ENCODE assay signal across 36 cellular contexts in the genomic region with DNA sequence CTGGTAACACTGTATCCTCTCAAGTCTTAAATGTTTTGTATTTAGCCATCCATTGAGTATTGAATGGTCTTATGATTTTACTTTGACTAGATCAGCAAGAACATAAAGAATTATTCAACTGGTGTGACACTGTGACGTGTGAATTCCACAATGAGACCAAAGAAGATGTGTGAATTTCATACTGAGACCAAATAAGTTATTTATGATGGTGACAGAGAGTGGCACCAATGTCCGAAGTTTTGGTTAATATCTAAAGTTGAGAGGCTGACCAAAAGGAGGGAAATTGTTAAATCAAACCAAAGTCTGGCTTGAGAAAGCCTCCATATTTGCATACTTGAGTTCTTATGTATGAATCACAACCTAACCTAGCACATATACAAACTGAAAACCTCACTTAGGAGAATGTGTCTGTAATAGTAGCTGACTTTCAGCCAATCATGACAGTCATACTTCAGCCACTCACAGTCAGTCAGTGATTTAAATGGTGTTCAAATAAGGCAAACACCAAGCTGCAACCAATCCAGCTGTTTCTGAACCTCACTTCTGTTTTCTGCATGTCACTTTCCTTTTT. TPM values are rescaled to one million over a fixed set of nuclear protein-coding genes. Genes with fewer than 3 reads are reported as not detected.
DNase-seq lines count a peak whose midpoint lies in the region; ATAC-seq and TF ChIP-seq lines count a peak whose summit lies in the region.
"Had no signal": no experiment of that assay in that cellular context is flagged by ENCODE, and none has a peak within 500 bp of the region (broad histone marks: within the 10 kb centered on the region; RNA-seq: fewer than 3 reads in every experiment).

No MANE protein-coding gene starts in this region.

- no peaks in the 10 kb centered on the region; the same call in 1 of the 2 replicates for H3K36me3 Mint-ChIP-seq in HFFc6 (ENCODE audit: low read depth)
- H3K36me3 Mint-ChIP-seq: stimulated activated naive B cell treated with anti-CD40 and anti-IgM and Interleukin-4, amounts not matched to agents 10 μg/mL and 1 μg/mL and 100 μg/mL, for 72 hours had no signal

- no peaks in the 10 kb centered on the region for H3K27me3 ChIP-seq in adrenal gland
- H3K27me3 ChIP-seq: body of pancreas, pancreas, vagina had no signal

- peak; percentile 73 for ATAC-seq in GM18858 (IDR thresholded peaks at IDR 0.05; ENCODE audit: unreplicated experiment)
- ATAC-seq in GM19452 (IDR thresholded peaks at IDR 0.05; ENCODE audit: unreplicated experiment), result peak; percentile 91
- peak; percentile 88 for ATAC-seq in HG02981 (IDR thresholded peaks at IDR 0.05; ENCODE audit: unreplicated experiment)
- ATAC-seq in GM21515 (IDR thresholded peaks at IDR 0.05; ENCODE audit: unreplicated experiment), result no peak
- ATAC-seq: body of pancreas; pancreas; right cardiac atrium; stimulated activated naive B cell treated with anti-CD40 and anti-IgM and Interleukin-4, amounts not matched to agents 10 μg/mL and 1 μg/mL and 100 μg/mL, for 72 hours had no signal

- H3K4me3 ChIP-seq in adrenal gland, result no peak overlapping the region
- H3K4me3 ChIP-seq: body of pancreas, pancreas, SK-N-MC, thoracic aorta, vagina had no signal

- intact Hi-C loops in adrenal gland (cut with DNase I), result no loop called here

- H3K9me3 ChIP-seq in adrenal gland (replicated peaks in 1 of 3), result no peaks in the 10 kb centered on the region
- H3K9me3 ChIP-seq: body of pancreas, pancreas, vagina had no signal

- H3K27ac ChIP-seq in adrenal gland, result no peak overlapping the region
- H3K27ac ChIP-seq: body of pancreas, epithelial cell of prostate, pancreas, SK-N-MC, thoracic aorta, vagina had no signal

- no peak overlapping the region for H3K4me3 Mint-ChIP-seq in HFFc6
- H3K4me3 Mint-ChIP-seq: activated T-cell treated with anti-CD3 and anti-CD28 coated beads, Interleukin-2, amount 50 U/mL, for 24 hours; nephron progenitor cell; stimulated activated naive B cell treated with anti-CD40 and anti-IgM and Interleukin-4, amounts not matched to agents 10 μg/mL and 1 μg/mL and 100 μg/mL, for 72 hours had no signal

- TF ChIP-seq CTCF in HFFc6 (IDR thresholded peaks at IDR 0.05) (no peak), adrenal gland (IDR thresholded peaks at IDR 0.05) (no peak)

- no peak for TF ChIP-seq POLR2A in adrenal gland (IDR thresholded peaks at IDR 0.05)

- H3K4me1 ChIP-seq in adrenal gland (replicated peaks in 1 of 2), result no peaks in the 10 kb centered on the region
- H3K4me1 ChIP-seq: body of pancreas, pancreas, vagina had no signal

- WGBS in adrenal gland, 4 donors, result 55 to 66% (median 63%) methylated on average over 2 of the region's 2 CpGs

- H3K27me3 Mint-ChIP-seq in HFFc6 (ENCODE audit: insufficient read depth), result peaks cover 2% of the 10 kb centered on the region; the same call in 1 of the 2 replicates
- H3K27me3 Mint-ChIP-seq: activated T-cell treated with anti-CD3 and anti-CD28 coated beads, Interleukin-2, amount 50 U/mL, for 24 hours had no signal

- H3K4me1 Mint-ChIP-seq in HFFc6 (ENCODE audit: low read depth), result no peaks in the 10 kb centered on the region
- H3K4me1 Mint-ChIP-seq: nephron progenitor cell; stimulated activated naive B cell treated with anti-CD40 and anti-IgM and Interleukin-4, amounts not matched to agents 10 μg/mL and 1 μg/mL and 100 μg/mL, for 72 hours had no signal

- peaks cover 11% of the 10 kb centered on the region for H3K9me3 Mint-ChIP-seq in HFFc6

- DNase-seq in HT1080 (ENCODE audit: low read depth), result peak; percentile 1
- DNase-seq in HFFc6, result no peak
- no peak for DNase-seq in NCI-H1436 treated with DMSO at 0.1 percent for 48 hours (lab: John Stamatoyannopoulos, UW)
- DNase-seq in adrenal gland, result no peak
- DNase-seq: activated CD4-positive, alpha-beta T cell treated with anti-CD3 and anti-CD28 coated beads for 4 hours; activated gamma-delta T cell treated with Interleukin-2 at 50 U/mL for 16 hours; activated T-cell treated with anti-CD3 and anti-CD28 coated beads, Interleukin-2, amount 50 U/mL, for 24 hours; body of pancreas; C1 segment of cervical spinal cord; Calu3; DND-41; glutamatergic neuron; GOT3; NCI-H1092 treated with DMSO at 0.1 percent for 48 hours; NCI-H1930; NCI-H226; NCI-H82; nephron progenitor cell; pancreas; right cardiac atrium; stimulated activated CD4-positive, alpha-beta T cell treated with anti-CD3 and anti-CD28 coated beads, Interleukin-4, amount 100 ng/mL, for 1 hour; stimulated activated naive B cell treated with anti-CD40 and anti-IgM and Interleukin-4, amounts not matched to agents 10 μg/mL and 1 μg/mL and 100 μg/mL, for 72 hours had no signal

- no peak overlapping the region for H3K27ac Mint-ChIP-seq in HFFc6
- H3K27ac Mint-ChIP-seq: activated T-cell treated with anti-CD3 and anti-CD28 coated beads, Interleukin-2, amount 50 U/mL, for 24 hours; nephron progenitor cell; stimulated activated naive B cell treated with anti-CD40 and anti-IgM and Interleukin-4, amounts not matched to agents 10 μg/mL and 1 μg/mL and 100 μg/mL, for 72 hours had no signal

- H3K36me3 ChIP-seq in adrenal gland (replicated peaks in 1 of 2), result no peaks in the 10 kb centered on the region
- H3K36me3 ChIP-seq: pancreas, thoracic aorta, vagina had no signal

RNA-seq across cellular contexts. Expression of gene FAM170A, which starts 31.5 kb away (rescaled TPM):
- not detected in 2 replicates for total RNA-seq in HT1080 (2014; rRNA removed; shearing (Covaris generic))
- polyA plus RNA-seq in HT1080 (2015; cell fraction: cytosol; rRNA removed), result not detected in 2 replicates
- polyA plus RNA-seq in HT1080 (2015; cell fraction: nucleus; rRNA removed), result 0.39 TPM in 1 of 2 replicates, not detected in the other
- not detected for total RNA-seq in HFFc6 (2021; fragmentation: NEBNext Ultra II Directional; extraction: Animal tissue kit (Norgen Biotek cat#: 25700))
- total RNA-seq in adrenal gland, result not detected
- under 1 TPM in 2 of 3 donors, not detected in 1; 0.17 to 0.56 TPM for polyA plus RNA-seq in adrenal gland
- total RNA-seq: activated CD8-positive, alpha-beta memory T cell treated with anti-CD3 and anti-CD28 coated beads for 36 hours; Calu3; chondrocyte; LHCN-M2; lung microvascular endothelial cell; mucosa of gallbladder; pancreas; right cardiac atrium; T-helper 2 cell treated with Interferon-gamma antibody and Interleukin-4, amounts not matched to agents 100 ng/mL and 5 ng/mL, for 36 hours; vagina had no signal
- polyA plus RNA-seq: right cardiac atrium had no signal
